8 cellular contexts compared by ENCODE assay signal in the genomic region with DNA sequence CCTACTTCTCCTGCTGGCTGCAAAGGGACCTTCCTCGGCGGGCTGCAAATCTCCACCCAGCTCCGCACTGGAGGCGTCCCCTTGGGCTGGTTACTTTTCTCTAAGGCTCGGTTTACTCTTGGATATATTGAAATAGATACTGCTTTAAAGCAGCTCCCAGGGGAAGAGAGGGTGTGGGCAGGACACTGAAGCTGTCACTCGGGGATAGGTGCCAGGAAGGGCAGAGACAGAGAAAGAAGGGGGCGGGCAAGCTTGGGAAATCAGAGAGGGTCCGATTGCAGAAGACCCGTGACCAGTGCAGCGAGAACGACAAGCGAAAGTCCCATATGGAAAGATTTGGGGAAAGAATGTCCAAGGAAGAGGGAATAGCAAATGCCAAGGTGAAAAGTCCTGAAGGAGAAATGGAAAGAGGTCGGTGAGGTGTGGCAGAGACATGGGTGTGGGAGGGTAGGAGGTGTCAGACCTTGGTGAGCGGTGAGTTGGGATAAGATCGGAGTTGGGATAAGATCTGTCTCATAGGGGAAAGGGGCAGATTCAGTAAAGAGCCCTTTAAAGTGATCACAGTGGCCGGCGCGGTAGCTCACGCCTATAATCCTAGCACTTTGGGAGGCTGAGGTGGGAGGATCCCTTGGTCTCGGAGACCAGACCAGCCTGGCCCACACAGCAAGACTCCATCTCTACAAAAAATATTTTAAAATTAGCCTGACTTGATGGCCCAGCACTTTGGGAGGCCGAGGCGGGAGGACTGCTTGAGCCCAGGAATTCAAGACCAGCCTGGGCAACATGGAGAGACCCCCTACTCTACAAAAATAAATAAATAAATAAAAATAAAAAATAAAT. TPM values are rescaled to one million over a fixed set of nuclear protein-coding genes. Genes with fewer than 3 reads are reported as not detected.
DNase-seq lines count a peak whose midpoint lies in the region; ATAC-seq and TF ChIP-seq lines count a peak whose summit lies in the region.

No MANE protein-coding gene starts in this region.

- H3K36me3 ChIP-seq in Caco-2 (ENCODE audit: control insufficient read depth, insufficient read depth, low read length): no peaks in the 10 kb centered on the region; the same call in none of the 2 replicates
- H3K36me3 ChIP-seq in Panc1 (ENCODE audit: control insufficient read depth, insufficient read depth, low read length): peaks cover 4% of the 10 kb centered on the region; the same call in 1 of the 2 replicates
- H3K36me3 ChIP-seq in esophagus muscularis mucosa: peaks cover 6 to 28% (median 23%) of the 10 kb centered on the region in 4 donors
- peaks cover 8% of the 10 kb centered on the region for H3K36me3 ChIP-seq in osteoblast (ENCODE audit: insufficient read depth, low read length)

- 42% methylated on average over 22 of the region's 22 CpGs for WGBS in esophagus muscularis mucosa

- H2AFZ ChIP-seq in osteoblast (ENCODE audit: low read length): peak overlapping the region; percentile 94

- no peak overlapping the region for H3K27ac Mint-ChIP-seq in Caco-2 (ENCODE audit: unreplicated experiment)

- H3K9me3 ChIP-seq in Caco-2 (no peaks in the 10 kb centered on the region), Panc1 (ENCODE audit: control insufficient read depth, insufficient read depth, low read depth, low read length) (no peaks in the 10 kb centered on the region), esophagus muscularis mucosa (no peaks in the 10 kb centered on the region), osteoblast (ENCODE audit: low read depth, low read length) (no peaks in the 10 kb centered on the region)

- H3K27me3 ChIP-seq in Caco-2 (replicated peaks; ENCODE audit: control insufficient read depth, insufficient read depth, low read length) (no peaks in the 10 kb centered on the region), Panc1 (ENCODE audit: control insufficient read depth, insufficient read depth, low read length) (no peaks in the 10 kb centered on the region), esophagus muscularis mucosa (no peaks in the 10 kb centered on the region), osteoblast (ENCODE audit: insufficient read depth, low read length) (no peaks in the 10 kb centered on the region)

- peaks cover 7% of the 10 kb centered on the region for H3K4me1 Mint-ChIP-seq in Caco-2 (ENCODE audit: low read depth, unreplicated experiment)

- peaks cover 24% of the 10 kb centered on the region for H3K36me3 Mint-ChIP-seq in Caco-2 (ENCODE audit: insufficient read depth, unreplicated experiment)

- in situ Hi-C loops in Panc1 (cut with HindIII; ENCODE audit: low pct_unique_long_range_greater_than_20kb, low sequenced_read_pairs): no loop called here

- H3K27me3 Mint-ChIP-seq in Caco-2 (ENCODE audit: insufficient read depth, unreplicated experiment): no peaks in the 10 kb centered on the region

- CTCF ChIA-PET in Caco-2 (lab: Charles Lee): interaction anchor here (0.5 to 0.9 kb wide), 2 partner anchors 44 to 45 kb away, joined by 3 to 5 read pairs; no protein-coding TSS in a partner anchor
- CTCF ChIA-PET in Panc1 (lab: Charles Lee): no interaction called here
- CTCF ChIA-PET in GM10248 (lab: Yijun Ruan, JAX): interaction anchor here (0.7 to 17.0 kb wide), 7 partner anchors 10 to 45 kb away, joined by 3 to 399 read pairs (median 11); a partner anchor contains a TSS

- POLR2A ChIA-PET in Caco-2 (lab: Charles Lee) (interaction anchor here (0.6 to 1.3 kb wide), 2 partner anchors 9 to 85 kb away, joined by 3 to 10 read pairs; no protein-coding TSS in a partner anchor), Panc1 (lab: Charles Lee) (no interaction called here), GM10248 (lab: Yijun Ruan, JAX) (interaction anchor here (2.2 kb wide), 1 partner anchor 11 kb away, joined by 9 read pairs; a partner anchor contains a TSS)

- TF ChIP-seq POLR2A in esophagus muscularis mucosa (IDR thresholded peaks at IDR 0.05; ENCODE audit: low read depth): no peak

- DNase-seq in Caco-2: no peak
- no peak for DNase-seq in Panc1 (ENCODE audit: low read depth, low spot score)
- DNase-seq in esophagus muscularis mucosa (ENCODE audit: extremely low spot score): no peak
- DNase-seq in osteoblast (ENCODE audit: insufficient read length, low spot score, missing footprints): peak; percentile 94
- no peak for DNase-seq in GM10248 (ENCODE audit: extremely low spot score)
- no peak for DNase-seq in RPMI8226
- no peak for DNase-seq in SHP77 (lab: John Stamatoyannopoulos, UW)

- no peak for TF ChIP-seq CTCF in Caco-2 (IDR thresholded peaks at IDR 0.05; ENCODE audit: insufficient read depth in 1 of 2, low read depth in 1 of 2, low read length in 1 of 2, severe bottlenecking in 1 of 2, unreplicated experiment in 1 of 2)
- TF ChIP-seq CTCF in Panc1 (IDR thresholded peaks at IDR 0.05): no peak
- TF ChIP-seq CTCF in esophagus muscularis mucosa (IDR thresholded peaks at IDR 0.05): no peak
- no peak for TF ChIP-seq CTCF in osteoblast (IDR thresholded peaks at IDR 0.05; ENCODE audit: extremely low read depth, low read depth, low read length)
- no peak for TF ChIP-seq CTCF in GM10248 (IDR thresholded peaks at IDR 0.05; ENCODE audit: control extremely low read depth, extremely low read depth, low read depth, missing control alignments)

- H3K4me1 ChIP-seq in Caco-2 (peaks cover 8% of the 10 kb centered on the region; the same call in 1 of the 2 replicates), Panc1 (ENCODE audit: control insufficient read depth, insufficient read depth, low read length) (peaks cover 8% of the 10 kb centered on the region), esophagus muscularis mucosa (peaks cover 36 to 48% (median 43%) of the 10 kb centered on the region in 4 donors), osteoblast (ENCODE audit: insufficient read depth, low read length) (peaks cover 24% of the 10 kb centered on the region)

- H3K4me2 ChIP-seq in osteoblast (ENCODE audit: insufficient read depth, low read length): peak overlapping the region; percentile 95

- TF ChIP-seq EP300 in esophagus muscularis mucosa (IDR thresholded peaks at IDR 0.05): no peak

- H3K4me3 ChIP-seq in Caco-2 (ENCODE audit: low read depth, low read length) (peak overlapping the region; percentile 83), Panc1 (ENCODE audit: low read depth in 2 of 2, low read length in 2 of 2) (peak overlapping the region; percentile 53 to 58), esophagus muscularis mucosa (peak overlapping the region; percentile 79 to 93 (median 86)), osteoblast (ENCODE audit: insufficient read depth, low read length) (peak overlapping the region; percentile 94)

- H4K20me1 ChIP-seq in osteoblast (ENCODE audit: insufficient read depth, low read length): peaks cover 3% of the 10 kb centered on the region

- H3K27ac ChIP-seq in Panc1 (ENCODE audit: low read length) (no peak overlapping the region), esophagus muscularis mucosa (replicated peaks in 1 of 4) (peak overlapping the region; percentile 83 to 89 (median 86)), osteoblast (ENCODE audit: low read depth, low read length) (no peak overlapping the region)

- intact Hi-C loops in Caco-2 (cut with micrococcal nuclease; ENCODE audit: unreplicated experiment): loop anchor here (5.0 kb wide), 1 partner anchor 35 kb away; a partner anchor contains a TSS
- intact Hi-C loops in Panc1 (cut with micrococcal nuclease; ENCODE audit: unreplicated experiment): no loop called here
- intact Hi-C loops in esophagus muscularis mucosa (cut with DNase I): no loop called here

- H3K9me3 Mint-ChIP-seq in Caco-2 (ENCODE audit: unreplicated experiment): no peaks in the 10 kb centered on the region

- peaks cover 20% of the 10 kb centered on the region for H3K79me2 ChIP-seq in osteoblast (ENCODE audit: insufficient read depth, low read length)

- H3K4me3 Mint-ChIP-seq in Caco-2 (ENCODE audit: unreplicated experiment): peak overlapping the region; percentile 87

- BruUV-seq in Caco-2 (replicated peaks; lab: Mats Ljungman, UMichigan) (no TSS peak), Panc1 (replicated peaks; lab: Mats Ljungman, UMichigan) (no TSS peak)

- ATAC-seq in Panc1 (no peak), HG02623 (IDR thresholded peaks at IDR 0.05; ENCODE audit: unreplicated experiment) (no peak)

RNA-seq across cellular contexts. Expression of a gene that starts 0.6 kb away (rescaled TPM):
- total RNA-seq in Caco-2 (2022) (23.9 and 25.9 TPM in 2 replicates), Panc1 (2021; ENCODE audit: unreplicated experiment) (24.8 TPM), esophagus muscularis mucosa (under 1 TPM in 1 of 4 donors, not detected in 3; 0.65 TPM), osteoblast (0.29 TPM in 1 of 2 replicates, not detected in the other)
- polyA plus RNA-seq in Panc1 (2012; ENCODE audit: insufficient read length): 8.8 TPM

RNA-seq across cellular contexts. Expression of a gene that starts 0.9 kb away (rescaled TPM):
- 265 and 285 TPM in 2 replicates for total RNA-seq in Caco-2 (2022)
- total RNA-seq in Panc1 (2021; ENCODE audit: unreplicated experiment): 61.0 TPM
- polyA plus RNA-seq in Panc1 (2012; ENCODE audit: insufficient read length): 149 TPM
- 100 to 1,000 TPM; 236 to 275 (median 250) TPM for total RNA-seq in esophagus muscularis mucosa
- 155 and 156 TPM in 2 replicates for total RNA-seq in osteoblast

RNA-seq across cellular contexts. Expression of a gene that starts 3.9 kb away (rescaled TPM):
- total RNA-seq in Caco-2 (2022) (30.9 and 37.6 TPM in 2 replicates), Panc1 (2021; ENCODE audit: unreplicated experiment) (44.9 TPM), esophagus muscularis mucosa (1 to 10 TPM; 2.7 to 6.6 (median 4.2) TPM), osteoblast (7.6 and 8.3 TPM in 2 replicates)
- 67.1 TPM for polyA plus RNA-seq in Panc1 (2012; ENCODE audit: insufficient read length)

RNA-seq across cellular contexts. Expression of a gene that starts 11.2 kb away (rescaled TPM):
- total RNA-seq in Caco-2 (2022) (16.4 and 19.4 TPM in 2 replicates), Panc1 (2021; ENCODE audit: unreplicated experiment) (49.7 TPM), esophagus muscularis mucosa (1,000 to 10,000 TPM in 1 of 4 donors, 100 to 1,000 TPM in 2, 10 to 100 TPM in 1; 82.2 to 1,609 (median 182) TPM), osteoblast (85.5 and 93.0 TPM in 2 replicates)
- 73.3 TPM for polyA plus RNA-seq in Panc1 (2012; ENCODE audit: insufficient read length)

RNA-seq across cellular contexts. Expression of a gene that starts 27.1 kb away (rescaled TPM):
- total RNA-seq in Caco-2 (2022): 74.2 and 80.4 TPM in 2 replicates
- 14.3 TPM for total RNA-seq in Panc1 (2021; ENCODE audit: unreplicated experiment)
- polyA plus RNA-seq in Panc1 (2012; ENCODE audit: insufficient read length): 27.7 TPM
- 10 to 100 TPM in 3 of 4 donors, 1 to 10 TPM in 1; 7.1 to 17.0 (median 12.6) TPM for total RNA-seq in esophagus muscularis mucosa
- total RNA-seq in osteoblast: 16.8 and 21.7 TPM in 2 replicates

Comparison
In these comparisons a context has a peak if more than half of its experiments do, and no peak if none do; other contexts are left out.
1. H3K27ac ChIP-seq: peak in esophagus muscularis mucosa (4 of 4); none in Panc1 (single experiment) and osteoblast (single experiment).
2. RNA of a gene that starts 0.6 kb away (total RNA-seq): 23.9 to 25.9 TPM in Caco-2 and 24.8 TPM in Panc1 (single experiment); 0.65 TPM in esophagus muscularis mucosa and 0.29 TPM in osteoblast; every median in the first group is over 10 times any median in the second.
3. Peak in every context shown above with its lines, with median percentiles within 50 percentile points of each other: H3K4me3 ChIP-seq.